Comparison of ENCODE assay signal across 17 cellular contexts in the genomic region with DNA sequence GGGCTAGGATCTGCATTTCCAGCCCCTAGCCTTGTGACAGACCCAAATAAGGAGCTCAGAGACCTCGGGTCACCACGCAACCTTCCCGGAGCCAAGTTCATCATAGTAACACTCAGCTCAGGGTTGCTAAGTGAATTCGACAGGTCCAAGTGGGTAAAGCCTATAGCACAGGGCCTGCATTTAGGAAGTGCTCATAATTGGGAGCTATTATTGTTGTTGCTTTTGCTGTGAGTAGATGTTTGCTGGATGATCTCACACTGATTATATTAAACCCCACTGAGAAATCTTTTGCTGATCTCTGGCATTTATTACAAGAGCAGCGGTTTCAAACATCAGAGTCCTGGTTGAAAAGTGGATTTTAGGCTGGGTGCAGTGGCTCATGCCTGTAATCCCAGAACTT. TPM values are rescaled to one million over a fixed set of nuclear protein-coding genes. Genes with fewer than 3 reads are reported as not detected.
DNase-seq lines count a peak whose midpoint lies in the region; ATAC-seq and TF ChIP-seq lines count a peak whose summit lies in the region.
"Had no signal": no experiment of that assay in that cellular context is flagged by ENCODE, and none has a peak within 500 bp of the region (broad histone marks: within the 10 kb centered on the region; RNA-seq: fewer than 3 reads in every experiment).

No MANE protein-coding gene starts in this region.

- no peaks in the 10 kb centered on the region for H3K9me3 ChIP-seq in RWPE2 (ENCODE audit: severe bottlenecking)
- no peaks in the 10 kb centered on the region for H3K9me3 ChIP-seq in skeletal muscle satellite cell (replicated peaks; ENCODE audit: low read length)
- H3K9me3 ChIP-seq: sigmoid colon had no signal

- H3K27me3 ChIP-seq in RWPE2 (ENCODE audit: insufficient read depth, poor library complexity, severe bottlenecking) = no peaks in the 10 kb centered on the region
- no peaks in the 10 kb centered on the region for H3K27me3 ChIP-seq in skeletal muscle satellite cell (ENCODE audit: control insufficient read depth, insufficient read depth, low read length)
- H3K27me3 ChIP-seq: sigmoid colon had no signal

- peak overlapping the region; percentile 57 for H3K9ac ChIP-seq in skeletal muscle satellite cell (ENCODE audit: low read depth, low read length)

- ATAC-seq in RWPE2 (ENCODE audit: low read depth) (no peak), GM21515 (IDR thresholded peaks at IDR 0.05; ENCODE audit: unreplicated experiment) (no peak), GM18502 (IDR thresholded peaks at IDR 0.05; ENCODE audit: poor library complexity, unreplicated experiment) (no peak)
- ATAC-seq: GM12878, left ventricle myocardium superior had no signal

- peak overlapping the region; percentile 63 for H3K4me2 ChIP-seq in skeletal muscle satellite cell (ENCODE audit: low read length)

- peak overlapping the region; percentile 85 for H3K27ac ChIP-seq in RWPE2 (ENCODE audit: poor library complexity, severe bottlenecking)
- H3K27ac ChIP-seq: sigmoid colon had no signal

- no peaks in the 10 kb centered on the region for H3K36me3 ChIP-seq in RWPE2 (ENCODE audit: low read depth)
- H3K36me3 ChIP-seq in skeletal muscle satellite cell (ENCODE audit: insufficient read depth, low read length) = no peaks in the 10 kb centered on the region
- H3K36me3 ChIP-seq: sigmoid colon had no signal

- no peak for TF ChIP-seq CTCF in RWPE2 (IDR thresholded peaks at IDR 0.05; ENCODE audit: poor library complexity, severe bottlenecking)

- DNase-seq in EL (peak; percentile 32), RWPE2 (ENCODE audit: low spot score) (no peak), fibroblast of gingiva (ENCODE audit: low read depth) (peak; percentile 63), dermis blood vessel endothelial cell (no peak), NCI-H345 treated with DMSO at 0.1 percent for 48 hours (lab: John Stamatoyannopoulos, UW; ENCODE audit: unreplicated experiment) (no peak)
- DNase-seq: activated CD4-positive, alpha-beta T cell treated with anti-CD3 and anti-CD28 coated beads, Interleukin-2, amount 50 U/mL, for 1 hour; aorta; Calu3; left ventricle myocardium superior; NCI-H1092 treated with DMSO at 0.1 percent for 48 hours; NCI-H82; nucleus accumbens; sigmoid colon had no signal

- H3K4me3 ChIP-seq in RWPE2 (ENCODE audit: severe bottlenecking) (no peak overlapping the region), skeletal muscle satellite cell (ENCODE audit: low read length) (no peak overlapping the region)
- H3K4me3 ChIP-seq: GM12878, sigmoid colon had no signal

- H3K4me1 ChIP-seq in RWPE2 (ENCODE audit: insufficient read depth, poor library complexity, severe bottlenecking) (peaks cover 38% of the 10 kb centered on the region), skeletal muscle satellite cell (ENCODE audit: control insufficient read depth, insufficient read depth, low read length) (peaks cover 44% of the 10 kb centered on the region)

RNA-seq across cellular contexts. Expression of gene SAR1A, which starts 20.3 kb away (rescaled TPM):
- 143 and 163 TPM in 2 replicates for total RNA-seq in skeletal muscle satellite cell (2012; rRNA removed)
- total RNA-seq in dermis blood vessel endothelial cell = 114 and 168 TPM in 2 replicates

RNA-seq across cellular contexts. Expression of gene PPA1, which starts 42.6 kb away (rescaled TPM):
- total RNA-seq in skeletal muscle satellite cell (2012; rRNA removed) = 222 and 323 TPM in 2 replicates
- 171 and 240 TPM in 2 replicates for total RNA-seq in dermis blood vessel endothelial cell

RNA-seq across cellular contexts. Expression of gene TYSND1, which starts 44.1 kb away (rescaled TPM):
- 8.1 and 9.0 TPM in 2 replicates for total RNA-seq in skeletal muscle satellite cell (2012; rRNA removed)
- 6.8 and 7.1 TPM in 2 replicates for total RNA-seq in dermis blood vessel endothelial cell

RNA-seq across cellular contexts. Expression of gene AIFM2, which starts 58.0 kb away (rescaled TPM):
- 3.7 and 5.8 TPM in 2 replicates for total RNA-seq in skeletal muscle satellite cell (2012; rRNA removed)
- total RNA-seq in dermis blood vessel endothelial cell = 0.85 and 3.0 TPM in 2 replicates

Comparison
In these comparisons a context has a peak if more than half of its experiments do, and no peak if none do; other contexts are left out.
1. DNase-seq: peak in EL (single experiment) and fibroblast of gingiva (single experiment); none in RWPE2 (single experiment), dermis blood vessel endothelial cell (single experiment) and NCI-H345 treated with DMSO at 0.1 percent for 48 hours (single experiment).